18 cellular contexts compared by ENCODE assay signal in the genomic region with DNA sequence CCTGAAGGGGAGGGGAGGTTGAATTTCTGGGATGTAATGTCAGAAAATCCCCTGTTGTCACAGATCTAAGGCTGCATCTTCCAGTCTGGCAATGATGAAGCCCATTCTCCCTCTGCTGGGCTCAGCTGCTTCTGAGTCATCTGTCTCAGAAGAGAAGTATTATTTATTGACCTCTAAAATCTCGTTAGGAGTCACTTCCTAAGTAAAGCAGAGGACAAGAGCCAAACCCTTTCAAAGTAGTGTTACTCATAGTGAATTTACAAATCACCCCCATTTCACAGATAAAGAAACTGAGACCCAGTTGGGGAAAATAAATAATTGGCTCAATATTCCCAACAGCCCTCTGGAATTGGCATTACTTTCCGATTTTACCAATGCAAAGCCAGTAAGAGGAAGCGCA.
A peak's percentile ranks its signal among the peaks of the same experiment; 100 is the strongest.
DNase-seq lines count a peak whose midpoint lies in the region; ATAC-seq, FAIRE-seq and TF ChIP-seq lines count a peak whose summit lies in the region.
"Had no signal": no experiment of that assay in that cellular context is flagged by ENCODE, and none has a peak within 500 bp of the region (broad histone marks: within the 10 kb centered on the region; RNA-seq: fewer than 3 reads in every experiment).

No MANE protein-coding gene starts in this region.

- no peaks in the 10 kb centered on the region for H3K9me3 Mint-ChIP-seq in activated naive CD4-positive, alpha-beta T cell treated with anti-CD3 and anti-CD28 coated beads for 36 hours
- H3K9me3 Mint-ChIP-seq: nephron had no signal

- H3K4me3 ChIP-seq in HepG2 (replicated peaks in 1 of 3; ENCODE audit: insufficient read depth in 1 of 3, low read depth in 2 of 3, low read length in 3 of 3), result no peak overlapping the region
- no peak overlapping the region for H3K4me3 ChIP-seq in right lobe of liver
- H3K4me3 ChIP-seq in hepatocyte, result no peak overlapping the region
- H3K4me3 ChIP-seq: A549, lower lobe of right lung, psoas muscle had no signal

- peaks cover 19% of the 10 kb centered on the region for H3K27me3 Mint-ChIP-seq in activated naive CD4-positive, alpha-beta T cell treated with anti-CD3 and anti-CD28 coated beads for 36 hours (ENCODE audit: low read depth)
- H3K27me3 Mint-ChIP-seq in T-helper 17 cell, result peaks cover 68% of the 10 kb centered on the region

- no peaks in the 10 kb centered on the region for H3K4me1 ChIP-seq in HepG2 (ENCODE audit: insufficient read depth, low read length)
- no peaks in the 10 kb centered on the region for H3K4me1 ChIP-seq in right lobe of liver
- no peaks in the 10 kb centered on the region for H3K4me1 ChIP-seq in hepatocyte (ENCODE audit: insufficient read depth)
- H3K4me1 ChIP-seq: A549, Caco-2, lower lobe of right lung, psoas muscle had no signal

- no peak for DNase-seq in HepG2 (ENCODE audit: low spot score)
- no peak for DNase-seq in right lobe of liver
- peak; percentile 2 for DNase-seq in RPMI7951 (ENCODE audit: low read depth)
- DNase-seq in hepatocyte (ENCODE audit: low spot score), result peak; percentile 26
- no peak for DNase-seq in GM12892 (ENCODE audit: insufficient read length)
- no peak for DNase-seq in activated naive CD4-positive, alpha-beta T cell treated with anti-CD3 and anti-CD28 coated beads for 36 hours
- DNase-seq in NCI-H2029 treated with DMSO at 0.1 percent for 48 hours (lab: John Stamatoyannopoulos, UW), result no peak
- no peak for DNase-seq in T-helper 17 cell
- DNase-seq: aorta, Caco-2, lower lobe of right lung, NCI-H1417 treated with DMSO at 0.1 percent for 48 hours, NCI-H446, psoas muscle had no signal

- H3K27ac Mint-ChIP-seq in activated naive CD4-positive, alpha-beta T cell treated with anti-CD3 and anti-CD28 coated beads for 36 hours, result no peak overlapping the region
- no peak overlapping the region for H3K27ac Mint-ChIP-seq in T-helper 17 cell
- H3K27ac Mint-ChIP-seq: nephron had no signal

- H3K36me3 ChIP-seq in HepG2 (replicated peaks in 1 of 2; ENCODE audit: control insufficient read depth in 1 of 2, insufficient read depth in 2 of 2, low read length in 2 of 2) (no peaks in the 10 kb centered on the region), right lobe of liver (no peaks in the 10 kb centered on the region), hepatocyte (replicated peaks; ENCODE audit: insufficient read depth, low read depth) (no peaks in the 10 kb centered on the region)
- H3K36me3 ChIP-seq: lower lobe of right lung had no signal

- TF ChIP-seq POLR2A in HepG2 (IDR thresholded peaks at IDR 0.05; ENCODE audit: insufficient read depth in 1 of 2, low read depth in 2 of 2, low read length in 2 of 2), result no peak
- no peak for TF ChIP-seq POLR2A in right lobe of liver (IDR thresholded peaks at IDR 0.05)
- no peak for TF ChIP-seq POLR2A in GM12892 (IDR thresholded peaks at IDR 0.05; ENCODE audit: low read depth, low read length)

- H3K4me2 ChIP-seq in HepG2 (ENCODE audit: low read depth, low read length) (no peak overlapping the region), hepatocyte (no peak overlapping the region)
- H3K4me2 ChIP-seq: A549 had no signal

- no peaks in the 10 kb centered on the region for H3K79me2 ChIP-seq in HepG2 (ENCODE audit: insufficient read depth, low read length)
- H3K79me2 ChIP-seq in hepatocyte, result no peaks in the 10 kb centered on the region

- no peak for TF ChIP-seq RAD21 in HepG2 (CRISPR knock-in tag; IDR thresholded peaks at IDR 0.05)

- H3K4me3 Mint-ChIP-seq in activated naive CD4-positive, alpha-beta T cell treated with anti-CD3 and anti-CD28 coated beads for 36 hours, result no peak overlapping the region
- H3K4me3 Mint-ChIP-seq in T-helper 17 cell, result no peak overlapping the region
- H3K4me3 Mint-ChIP-seq: nephron had no signal

- 16% methylated on average over 3 of the region's 3 CpGs for WGBS in HepG2 (ENCODE audit: low lambda C conversion rate)
- WGBS in right lobe of liver (ENCODE audit: insufficient coverage, low coverage, low lambda C conversion rate, missing lambda C conversion rate), result 55% methylated on average over 3 of the region's 3 CpGs
- 80% methylated on average over 3 of the region's 3 CpGs for WGBS in hepatocyte (ENCODE audit: low lambda C conversion rate, missing lambda C conversion rate)

- intact Hi-C loops in HepG2 (cut with micrococcal nuclease; ENCODE audit: unreplicated experiment) (no loop called here), right lobe of liver (cut with DNase I) (no loop called here)
- intact Hi-C loops in activated naive CD4-positive, alpha-beta T cell treated with anti-CD3 and anti-CD28 coated beads for 36 hours (cut with micrococcal nuclease), result no loop called here

- no peak for ATAC-seq in HepG2
- ATAC-seq in right lobe of liver, result no peak
- ATAC-seq in T-helper 17 cell, result no peak
- ATAC-seq: A549, lower lobe of right lung had no signal

- H2AFZ ChIP-seq in HepG2 (ENCODE audit: low read length) (no peak overlapping the region), hepatocyte (no peak overlapping the region)

- H3K9ac ChIP-seq in HepG2 (ENCODE audit: insufficient read depth, low read depth, low read length), result no peak overlapping the region

- FAIRE-seq in HepG2 (lab: Jason Lieb, UNC) (no peak), GM12892 (lab: Jason Lieb, UNC) (no peak)
- FAIRE-seq: A549, colon, RCC 7860 had no signal

- in situ Hi-C loops in HepG2 (cut with HindIII; ENCODE audit: extremely low pct_ligation_motif_present, low pct_unique_long_range_greater_than_20kb), result no loop called here

- H3K27ac ChIP-seq in HepG2 (ENCODE audit: extremely low read length, insufficient read depth, low read length), result no peak overlapping the region
- H3K27ac ChIP-seq in right lobe of liver, result no peak overlapping the region
- H3K27ac ChIP-seq in hepatocyte, result no peak overlapping the region
- H3K27ac ChIP-seq: A549, lower lobe of right lung, psoas muscle had no signal

- BruUV-seq in HepG2 (replicated peaks; lab: Mats Ljungman, UMichigan), result no TSS peak

- POLR2A ChIA-PET in HepG2 (lab: Yijun Ruan, JAX), result no interaction called here

- no peaks in the 10 kb centered on the region for H3K4me1 Mint-ChIP-seq in activated naive CD4-positive, alpha-beta T cell treated with anti-CD3 and anti-CD28 coated beads for 36 hours (ENCODE audit: low read depth)
- peaks cover 3% of the 10 kb centered on the region for H3K4me1 Mint-ChIP-seq in T-helper 17 cell

- H3K9me3 ChIP-seq in HepG2 (ENCODE audit: low read length) (no peaks in the 10 kb centered on the region), right lobe of liver (no peaks in the 10 kb centered on the region), hepatocyte (ENCODE audit: low read depth) (no peaks in the 10 kb centered on the region), T-helper 17 cell (ENCODE audit: control insufficient read depth, low read length, poor library complexity, severe bottlenecking) (no peaks in the 10 kb centered on the region)
- H3K9me3 ChIP-seq: A549, Caco-2, lower lobe of right lung, psoas muscle had no signal

- no peaks in the 10 kb centered on the region for H3K9me2 ChIP-seq in hepatocyte (replicated peaks; ENCODE audit: insufficient read depth)

- no peaks in the 10 kb centered on the region for H3K36me3 Mint-ChIP-seq in activated naive CD4-positive, alpha-beta T cell treated with anti-CD3 and anti-CD28 coated beads for 36 hours (ENCODE audit: low read depth)
- H3K36me3 Mint-ChIP-seq in T-helper 17 cell (ENCODE audit: low read depth), result peaks cover 5% of the 10 kb centered on the region

- H4K20me1 ChIP-seq in HepG2 (ENCODE audit: insufficient read depth, low read length) (no peaks in the 10 kb centered on the region), hepatocyte (ENCODE audit: insufficient read depth, poor library complexity, severe bottlenecking) (no peaks in the 10 kb centered on the region)

- CTCF ChIA-PET in HepG2 (lab: Yijun Ruan, JAX; ENCODE audit: low intra/inter-chr PET ratio, low total read pairs), result no interaction called here
- CTCF ChIA-PET in activated naive CD4-positive, alpha-beta T cell treated with anti-CD3 and anti-CD28 coated beads for 36 hours (lab: Charles Lee), result no interaction called here

- TF ChIP-seq EP300 in HepG2 (IDR thresholded peaks at IDR 0.05; ENCODE audit: low read depth in 2 of 2, low read length in 2 of 2), result no peak
- TF ChIP-seq EP300 in HepG2 (CRISPR knock-in tag; IDR thresholded peaks at IDR 0.05; ENCODE audit: borderline replicate concordance), result no peak

- no peak for TF ChIP-seq CTCF in HepG2 (CRISPR knock-in tag; IDR thresholded peaks at IDR 0.05)
- no peak for TF ChIP-seq CTCF in right lobe of liver (IDR thresholded peaks at IDR 0.05)
- TF ChIP-seq CTCF in hepatocyte (IDR thresholded peaks at IDR 0.05; ENCODE audit: poor library complexity), result no peak

- H3K27me3 ChIP-seq in HepG2 (ENCODE audit: control insufficient read depth in 1 of 2, insufficient read depth in 2 of 2, low read length in 2 of 2) (peaks cover 0 to 7% of the 10 kb centered on the region in 2 experiments; a peak in 3 of 5 replicates), right lobe of liver (no peaks in the 10 kb centered on the region), hepatocyte (peaks cover 19% of the 10 kb centered on the region)

TF ChIP-seq in HepG2, 621 proteins besides CTCF, POLR2A, EP300 and RAD21:
- TF ChIP-seq ZNF629 (CRISPR knock-in tag; conservative IDR thresholded peaks at IDR 0.05) (0 out of 2 replicates have a peak, but pooled peaks have one; percentile 10), ZBTB25 (CRISPR knock-in tag; IDR thresholded peaks at IDR 0.05) (no peak)
TF ChIP-seq in HepG2: peak in this region for 1.

Comparison
In these comparisons a context has a peak if more than half of its experiments do, and no peak if none do; other contexts are left out.
1. DNase-seq: peak in RPMI7951 (single experiment) and hepatocyte (single experiment); none in HepG2 (single experiment), right lobe of liver (0 of 3), GM12892 (single experiment), activated naive CD4-positive, alpha-beta T cell treated with anti-CD3 and anti-CD28 coated beads for 36 hours (single experiment), NCI-H2029 treated with DMSO at 0.1 percent for 48 hours (single experiment) and T-helper 17 cell (0 of 3).